In the genomic region with DNA sequence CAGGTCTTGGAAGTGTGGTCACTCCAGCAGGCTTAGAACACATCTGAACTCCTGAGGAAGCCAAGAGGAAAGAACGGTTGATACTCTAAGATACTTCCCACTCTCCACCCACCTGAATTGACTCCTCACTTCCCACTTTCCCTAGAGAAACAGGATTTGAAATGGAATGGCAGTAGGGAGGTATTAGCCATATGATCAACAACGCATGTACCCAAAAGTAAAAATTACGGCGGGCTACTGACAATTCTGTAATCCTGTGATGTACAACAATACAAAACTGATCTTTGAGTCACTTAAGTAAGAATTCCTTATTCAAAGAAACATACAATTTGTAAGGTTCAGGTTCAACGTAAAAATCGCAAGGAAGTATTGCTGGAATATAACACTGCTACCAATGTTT, we compare ENCODE assay signal across 11 cellular contexts.
DNase-seq lines count a peak whose midpoint lies in the region; ATAC-seq and FAIRE-seq lines count a peak whose summit lies in the region.
"Had no signal": no experiment of that assay in that cellular context is flagged by ENCODE, and none has a peak within 500 bp of the region (broad histone marks: within the 10 kb centered on the region; RNA-seq: fewer than 3 reads in every experiment).

No MANE protein-coding gene starts in this region.

- ATAC-seq in central memory CD8-positive, alpha-beta T cell (replicated peaks; ENCODE audit: extremely low read depth, poor library complexity, severe bottlenecking): no peak
- ATAC-seq in stimulated activated naive CD8-positive, alpha-beta T cell treated with anti-CD3 and anti-CD28 coated beads, Interleukin-15, amount 100 ng/mL, for 72 hours: no peak
- no peak for ATAC-seq in HG03469 (IDR thresholded peaks at IDR 0.05; ENCODE audit: unreplicated experiment)

- H3K27ac Mint-ChIP-seq in central memory CD8-positive, alpha-beta T cell (ENCODE audit: low read depth): no peak overlapping the region
- no peak overlapping the region for H3K27ac Mint-ChIP-seq in stimulated activated naive CD8-positive, alpha-beta T cell treated with anti-CD3 and anti-CD28 coated beads, Interleukin-15, amount 100 ng/mL, for 72 hours
- H3K27ac Mint-ChIP-seq: IgD-negative memory B cell, memory B cell had no signal

- H3K36me3 ChIP-seq in HUES48 (ENCODE audit: control insufficient read depth, insufficient read depth, low read length): peaks cover 41% of the 10 kb centered on the region

- H3K4me3 ChIP-seq in HUES48 (ENCODE audit: low read depth, low read length): peak overlapping the region; percentile 98

- DNase-seq in central memory CD8-positive, alpha-beta T cell (ENCODE audit: low spot score in 2 of 2): no peak
- DNase-seq in substantia nigra (lab: John Stamatoyannopoulos, UW) (peak in 1 of 49 donors; percentile 32), middle frontal gyrus (ENCODE audit: extremely low spot score, low spot score) (no peak), HTR-8/SVneo (ENCODE audit: insufficient read length, low spot score) (no peak)
- DNase-seq in stimulated activated naive CD8-positive, alpha-beta T cell treated with anti-CD3 and anti-CD28 coated beads, Interleukin-15, amount 100 ng/mL, for 72 hours: no peak

- H3K9me3 Mint-ChIP-seq in central memory CD8-positive, alpha-beta T cell: no peaks in the 10 kb centered on the region
- H3K9me3 Mint-ChIP-seq in stimulated activated naive CD8-positive, alpha-beta T cell treated with anti-CD3 and anti-CD28 coated beads, Interleukin-15, amount 100 ng/mL, for 72 hours: no peaks in the 10 kb centered on the region
- H3K9me3 Mint-ChIP-seq: IgD-negative memory B cell, memory B cell had no signal

- H3K27me3 ChIP-seq in HUES48 (ENCODE audit: control insufficient read depth, insufficient read depth, low read length) (0 out of 2 replicates have a peak, but pooled peaks cover 3% of the 10 kb centered on the region), layer of hippocampus (ENCODE audit: control insufficient read depth, insufficient read depth, low read length) (no peaks in the 10 kb centered on the region)

- H3K9me3 ChIP-seq in HUES48 (ENCODE audit: control insufficient read depth, insufficient read depth, low read length): no peaks in the 10 kb centered on the region

- peaks cover 21% of the 10 kb centered on the region for H3K4me1 ChIP-seq in HUES48 (ENCODE audit: control insufficient read depth, insufficient read depth, low read length)

- H3K36me3 Mint-ChIP-seq in central memory CD8-positive, alpha-beta T cell (ENCODE audit: insufficient read depth): no peaks in the 10 kb centered on the region
- H3K36me3 Mint-ChIP-seq: IgD-negative memory B cell, memory B cell had no signal

- no peak for FAIRE-seq in HTR-8/SVneo (lab: Jason Lieb, UNC)
- FAIRE-seq: RCC 7860 had no signal

- H3K27ac ChIP-seq in HUES48 (ENCODE audit: low read depth, low read length) (no peak overlapping the region), layer of hippocampus (ENCODE audit: low read depth, low read length) (peak overlapping the region; percentile 42), substantia nigra (ENCODE audit: low read depth, low read length, poor library complexity, severe bottlenecking) (peak overlapping the region; percentile 56)

- peaks cover 10% of the 10 kb centered on the region for H3K27me3 Mint-ChIP-seq in central memory CD8-positive, alpha-beta T cell
- peaks cover 12% of the 10 kb centered on the region for H3K27me3 Mint-ChIP-seq in stimulated activated naive CD8-positive, alpha-beta T cell treated with anti-CD3 and anti-CD28 coated beads, Interleukin-15, amount 100 ng/mL, for 72 hours

- H3K4me1 Mint-ChIP-seq in central memory CD8-positive, alpha-beta T cell: no peaks in the 10 kb centered on the region
- peaks cover 3% of the 10 kb centered on the region for H3K4me1 Mint-ChIP-seq in stimulated activated naive CD8-positive, alpha-beta T cell treated with anti-CD3 and anti-CD28 coated beads, Interleukin-15, amount 100 ng/mL, for 72 hours

- peak overlapping the region; percentile 18 for H3K4me3 Mint-ChIP-seq in central memory CD8-positive, alpha-beta T cell
- no peak overlapping the region for H3K4me3 Mint-ChIP-seq in stimulated activated naive CD8-positive, alpha-beta T cell treated with anti-CD3 and anti-CD28 coated beads, Interleukin-15, amount 100 ng/mL, for 72 hours
- H3K4me3 Mint-ChIP-seq: memory B cell had no signal

- 0 out of 2 replicates have a peak overlapping the region, but pooled peaks have one; percentile 32 for H3K9ac ChIP-seq in HUES48 (ENCODE audit: low read depth, low read length)
